Comparison of ENCODE assay signal across 32 cellular contexts in the genomic region with DNA sequence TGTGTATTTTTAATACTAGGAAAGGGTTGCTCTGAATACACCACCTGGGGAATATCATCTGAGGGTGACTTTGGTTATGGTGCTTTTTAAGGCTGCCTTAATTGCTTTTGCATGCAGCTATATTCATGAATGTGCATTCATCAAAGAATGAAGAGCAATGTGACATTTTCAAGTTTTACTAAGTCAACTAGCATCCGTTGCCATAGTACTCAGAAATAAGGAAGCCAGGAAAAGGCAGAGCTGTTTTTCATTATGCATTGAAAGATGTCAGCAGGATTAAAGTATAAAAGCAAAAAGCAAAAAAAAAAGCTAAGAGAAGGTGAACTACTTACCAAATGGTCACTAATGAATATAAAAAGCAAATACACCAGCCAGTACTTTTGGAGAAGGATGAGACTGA.
"Had no signal": no experiment of that assay in that cellular context is flagged by ENCODE, and none has a peak within 500 bp of the region (broad histone marks: within the 10 kb centered on the region; RNA-seq: fewer than 3 reads in every experiment).

No MANE protein-coding gene starts in this region.

- H3K4me1 ChIP-seq: esophagus squamous epithelium, gastrocnemius medialis, pancreas, prostate gland, uterus had no signal

- H3K4me2 ChIP-seq: hepatocyte had no signal

- H3K9me3 Mint-ChIP-seq: activated CD4-positive, alpha-beta memory T cell treated with anti-CD3 and anti-CD28 coated beads, Interleukin-2, amount 10 ng/mL, durations not matched to agents 7 days and 5 days; activated CD4-positive, alpha-beta T cell treated with anti-CD3 and anti-CD28 coated beads, Interleukin-2, amount 10 ng/mL, durations not matched to agents 7 days and 5 days; activated naive CD4-positive, alpha-beta T cell treated with anti-CD3 and anti-CD28 coated beads, Interleukin-2, amount 10 ng/mL, durations not matched to agents 7 days and 5 days; type B pancreatic cell had no signal

- H3K9me3 ChIP-seq: esophagus squamous epithelium, gastrocnemius medialis, left ventricle myocardium inferior, mucosa of descending colon, pancreas, prostate gland, uterus had no signal

- H3K4me1 Mint-ChIP-seq: activated CD4-positive, alpha-beta memory T cell treated with anti-CD3 and anti-CD28 coated beads, Interleukin-2, amount 10 ng/mL, durations not matched to agents 7 days and 5 days; activated CD4-positive, alpha-beta T cell treated with anti-CD3 and anti-CD28 coated beads, Interleukin-2, amount 10 ng/mL, durations not matched to agents 7 days and 5 days; activated naive CD4-positive, alpha-beta T cell treated with anti-CD3 and anti-CD28 coated beads, Interleukin-2, amount 10 ng/mL, durations not matched to agents 7 days and 5 days; stimulated activated effector memory CD8-positive, alpha-beta T cell treated with anti-CD3 and anti-CD28 coated beads, Interleukin-12 subunit alpha, Interleukin-12 subunit beta, amount 100 ng/mL, for 72 hours had no signal

- ATAC-seq: gastrocnemius medialis; mucosa of descending colon; pancreas; sciatic nerve; stimulated activated effector memory CD8-positive, alpha-beta T cell treated with anti-CD3 and anti-CD28 coated beads, Interleukin-12 subunit alpha, Interleukin-12 subunit beta, amount 100 ng/mL, for 72 hours had no signal

- H3K4me3 ChIP-seq: esophagus squamous epithelium, gastrocnemius medialis, hepatocyte, left ventricle myocardium inferior, lung, mucosa of descending colon, pancreas, prostate gland, skin epidermis, uterus had no signal

- H3K27ac Mint-ChIP-seq: activated CD4-positive, alpha-beta memory T cell treated with anti-CD3 and anti-CD28 coated beads, Interleukin-2, amount 10 ng/mL, durations not matched to agents 7 days and 5 days; activated CD4-positive, alpha-beta T cell treated with anti-CD3 and anti-CD28 coated beads, Interleukin-2, amount 10 ng/mL, durations not matched to agents 7 days and 5 days; activated naive CD4-positive, alpha-beta T cell treated with anti-CD3 and anti-CD28 coated beads, Interleukin-2, amount 10 ng/mL, durations not matched to agents 7 days and 5 days; activated T-cell treated with anti-CD3 and anti-CD28 coated beads, Interleukin-2, amount 50 U/mL, for 24 hours; nephron progenitor cell; stimulated activated effector memory CD8-positive, alpha-beta T cell treated with anti-CD3 and anti-CD28 coated beads, Interleukin-12 subunit alpha, Interleukin-12 subunit beta, amount 100 ng/mL, for 72 hours; stimulated activated naive CD8-positive, alpha-beta T cell treated with anti-CD3 and anti-CD28 coated beads, Interleukin-15, Interleukin-2, amounts not matched to agents 100 ng/mL and 50 ng/mL, for 24 hours; type B pancreatic cell had no signal

- DNase-seq: activated CD4-positive, alpha-beta memory T cell treated with anti-CD3 and anti-CD28 coated beads, Interleukin-2, amount 10 ng/mL, durations not matched to agents 7 days and 5 days; activated CD4-positive, alpha-beta T cell treated with anti-CD3 and anti-CD28 coated beads for 1 hour; activated CD4-positive, alpha-beta T cell treated with anti-CD3 and anti-CD28 coated beads, Interleukin-2, amount 10 ng/mL, durations not matched to agents 7 days and 5 days; activated CD8-positive, alpha-beta memory T cell treated with anti-CD3 and anti-CD28 coated beads, Interleukin-2, amount 50 U/mL, for 48 hours; activated gamma-delta T cell; activated naive CD4-positive, alpha-beta T cell treated with anti-CD3 and anti-CD28 coated beads, Interleukin-2, amount 10 ng/mL, durations not matched to agents 7 days and 5 days; activated T-cell treated with anti-CD3 and anti-CD28 coated beads, Interleukin-2, amount 50 U/mL, for 24 hours; amniotic stem cell; brain microvascular endothelial cell; caudate nucleus; cortex of kidney; esophagus squamous epithelium; gastrocnemius medialis; islet precursor cell; left ventricle myocardium inferior; mesendoderm; mucosa of descending colon; nephron progenitor cell; nucleus accumbens; pancreas; retina; stimulated activated CD4-positive, alpha-beta T cell treated with anti-CD3 and anti-CD28 coated beads, Interleukin-4, amount 100 ng/mL, for 24 hours; uterus had no signal

- H3K27ac ChIP-seq: brain microvascular endothelial cell, epithelial cell of prostate, esophagus squamous epithelium, gastrocnemius medialis, hepatocyte, left ventricle myocardium inferior, pancreas, prostate gland, skin epidermis, uterus had no signal

- H3K36me3 ChIP-seq: brain microvascular endothelial cell, esophagus squamous epithelium, gastrocnemius medialis, left ventricle myocardium inferior, pancreas, prostate gland, uterus had no signal

- H3K4me3 Mint-ChIP-seq: activated CD4-positive, alpha-beta memory T cell treated with anti-CD3 and anti-CD28 coated beads, Interleukin-2, amount 10 ng/mL, durations not matched to agents 7 days and 5 days; activated CD4-positive, alpha-beta T cell treated with anti-CD3 and anti-CD28 coated beads, Interleukin-2, amount 10 ng/mL, durations not matched to agents 7 days and 5 days; activated naive CD4-positive, alpha-beta T cell treated with anti-CD3 and anti-CD28 coated beads, Interleukin-2, amount 10 ng/mL, durations not matched to agents 7 days and 5 days; activated T-cell treated with anti-CD3 and anti-CD28 coated beads, Interleukin-2, amount 50 U/mL, for 24 hours; nephron progenitor cell; stimulated activated effector memory CD8-positive, alpha-beta T cell treated with anti-CD3 and anti-CD28 coated beads, Interleukin-12 subunit alpha, Interleukin-12 subunit beta, amount 100 ng/mL, for 72 hours; stimulated activated naive CD8-positive, alpha-beta T cell treated with anti-CD3 and anti-CD28 coated beads, Interleukin-15, Interleukin-2, amounts not matched to agents 100 ng/mL and 50 ng/mL, for 24 hours; type B pancreatic cell had no signal

- H3K27me3 ChIP-seq: brain microvascular endothelial cell, esophagus squamous epithelium, gastrocnemius medialis, hepatocyte, pancreas, uterus had no signal

- H2AFZ ChIP-seq: hepatocyte had no signal

- H3K36me3 Mint-ChIP-seq: activated naive CD4-positive, alpha-beta T cell treated with anti-CD3 and anti-CD28 coated beads, Interleukin-2, amount 10 ng/mL, durations not matched to agents 7 days and 5 days; stimulated activated effector memory CD8-positive, alpha-beta T cell treated with anti-CD3 and anti-CD28 coated beads, Interleukin-12 subunit alpha, Interleukin-12 subunit beta, amount 100 ng/mL, for 72 hours; type B pancreatic cell had no signal

- H3K27me3 Mint-ChIP-seq: activated CD4-positive, alpha-beta memory T cell treated with anti-CD3 and anti-CD28 coated beads, Interleukin-2, amount 10 ng/mL, durations not matched to agents 7 days and 5 days; activated CD4-positive, alpha-beta T cell treated with anti-CD3 and anti-CD28 coated beads, Interleukin-2, amount 10 ng/mL, durations not matched to agents 7 days and 5 days; activated naive CD4-positive, alpha-beta T cell treated with anti-CD3 and anti-CD28 coated beads, Interleukin-2, amount 10 ng/mL, durations not matched to agents 7 days and 5 days; activated T-cell treated with anti-CD3 and anti-CD28 coated beads, Interleukin-2, amount 50 U/mL, for 24 hours; stimulated activated naive CD8-positive, alpha-beta T cell treated with anti-CD3 and anti-CD28 coated beads, Interleukin-15, Interleukin-2, amounts not matched to agents 100 ng/mL and 50 ng/mL, for 24 hours; type B pancreatic cell had no signal

- H3K79me2 ChIP-seq: hepatocyte had no signal
